In the genomic region with DNA sequence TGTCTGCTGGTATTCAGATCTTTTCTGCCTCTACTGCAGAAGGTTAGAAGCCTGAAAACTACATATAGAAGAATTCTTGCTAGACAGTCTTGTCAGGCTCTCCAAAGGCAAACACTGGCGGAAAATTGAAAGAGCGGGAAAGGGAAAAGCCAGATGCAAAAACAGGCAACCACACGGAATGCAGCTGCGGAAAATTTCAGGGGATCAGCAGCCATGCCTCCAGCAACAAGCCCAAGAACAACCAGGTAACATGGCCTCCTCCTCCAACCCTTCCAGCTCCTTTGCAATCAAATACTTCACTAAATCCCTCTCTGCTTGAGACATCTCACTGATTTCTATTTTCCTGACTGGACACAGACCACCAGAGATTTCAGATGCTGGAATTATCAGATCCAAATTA, we compare ENCODE assay signal across 21 cellular contexts. TPM values are rescaled to one million over a fixed set of nuclear protein-coding genes. Genes with fewer than 3 reads are reported as not detected.
DNase-seq lines count a peak whose midpoint lies in the region; ATAC-seq and TF ChIP-seq lines count a peak whose summit lies in the region.
"Had no signal": no experiment of that assay in that cellular context is flagged by ENCODE, and none has a peak within 500 bp of the region (broad histone marks: within the 10 kb centered on the region; RNA-seq: fewer than 3 reads in every experiment).

No MANE protein-coding gene starts in this region.

- H3K4me3 ChIP-seq in OCI-LY7 (ENCODE audit: low read depth, low read length, poor library complexity, severe bottlenecking) = no peak overlapping the region
- H3K4me3 ChIP-seq in hepatocyte = no peak overlapping the region
- H3K4me3 ChIP-seq: coronary artery, HAP-1, tibial nerve had no signal

- H3K36me3 ChIP-seq in OCI-LY7 (ENCODE audit: insufficient read depth, low read length) (peaks cover under 1% of the 10 kb centered on the region), hepatocyte (replicated peaks; ENCODE audit: insufficient read depth, low read depth) (no peaks in the 10 kb centered on the region)
- H3K36me3 ChIP-seq: HAP-1, tibial nerve had no signal

- POLR2A ChIA-PET in OCI-LY7 (lab: Charles Lee) = interaction anchor here (0.8 to 3.0 kb wide), 4 partner anchors 8 to 176 kb away, joined by 3 to 22 read pairs (median 5); partner anchors contain the start of gene UBP1

- H3K27me3 Mint-ChIP-seq in activated naive CD8-positive, alpha-beta T cell = no peaks in the 10 kb centered on the region
- no peaks in the 10 kb centered on the region for H3K27me3 Mint-ChIP-seq in activated naive CD8-positive, alpha-beta T cell treated with anti-CD3 and anti-CD28 coated beads for 36 hours
- H3K27me3 Mint-ChIP-seq in memory B cell = no peaks in the 10 kb centered on the region
- no peaks in the 10 kb centered on the region for H3K27me3 Mint-ChIP-seq in mesothelial cell of epicardium (ENCODE audit: low read depth)
- H3K27me3 Mint-ChIP-seq: activated CD8-positive, alpha-beta memory T cell treated with anti-CD3 and anti-CD28 coated beads, Interleukin-2, amount 10 ng/mL, durations not matched to agents 7 days and 5 days had no signal

- H4K20me1 ChIP-seq in OCI-LY7 (ENCODE audit: insufficient read depth, low read length) (peaks cover 49% of the 10 kb centered on the region), hepatocyte (ENCODE audit: insufficient read depth, poor library complexity, severe bottlenecking) (peaks cover 90% of the 10 kb centered on the region)

- no peaks in the 10 kb centered on the region for H3K9me3 Mint-ChIP-seq in activated naive CD8-positive, alpha-beta T cell (ENCODE audit: low read depth)
- no peaks in the 10 kb centered on the region for H3K9me3 Mint-ChIP-seq in activated naive CD8-positive, alpha-beta T cell treated with anti-CD3 and anti-CD28 coated beads for 36 hours
- H3K9me3 Mint-ChIP-seq in memory B cell = no peaks in the 10 kb centered on the region
- no peaks in the 10 kb centered on the region for H3K9me3 Mint-ChIP-seq in mesothelial cell of epicardium
- H3K9me3 Mint-ChIP-seq: neural crest cell, WTC11 had no signal

- no peaks in the 10 kb centered on the region for H3K27me3 ChIP-seq in hepatocyte
- H3K27me3 ChIP-seq: tibial nerve had no signal

- H3K27ac ChIP-seq in OCI-LY7 (ENCODE audit: low read depth, low read length, poor library complexity, severe bottlenecking) (no peak overlapping the region), hepatocyte (no peak overlapping the region)
- H3K27ac ChIP-seq: coronary artery, KMS-11, tibial nerve had no signal

- CTCF ChIA-PET in OCI-LY7 (lab: Charles Lee; ENCODE audit: unreplicated experiment) = no interaction called here

- TF ChIP-seq CTCF in OCI-LY7 (conservative IDR thresholded peaks at IDR 0.05; ENCODE audit: low read length) = no peak
- TF ChIP-seq CTCF in hepatocyte (IDR thresholded peaks at IDR 0.05; ENCODE audit: poor library complexity) = no peak
- no peak for TF ChIP-seq CTCF in mesothelial cell of epicardium (IDR thresholded peaks at IDR 0.05; ENCODE audit: unreplicated experiment)

- H3K4me1 ChIP-seq in OCI-LY7 (ENCODE audit: insufficient read depth, low read length, poor library complexity, severe bottlenecking) (peaks cover 27% of the 10 kb centered on the region), hepatocyte (ENCODE audit: insufficient read depth) (no peaks in the 10 kb centered on the region)

- H3K4me3 Mint-ChIP-seq in activated naive CD8-positive, alpha-beta T cell = no peak overlapping the region
- no peak overlapping the region for H3K4me3 Mint-ChIP-seq in activated naive CD8-positive, alpha-beta T cell treated with anti-CD3 and anti-CD28 coated beads for 36 hours
- H3K4me3 Mint-ChIP-seq in memory B cell (no peak overlapping the region), mesothelial cell of epicardium (no peak overlapping the region)
- H3K4me3 Mint-ChIP-seq: activated CD8-positive, alpha-beta memory T cell treated with anti-CD3 and anti-CD28 coated beads, Interleukin-2, amount 10 ng/mL, durations not matched to agents 7 days and 5 days; WTC11 had no signal

- peaks cover 80% of the 10 kb centered on the region for H3K4me1 Mint-ChIP-seq in activated naive CD8-positive, alpha-beta T cell (ENCODE audit: low read depth)
- peaks cover 68% of the 10 kb centered on the region for H3K4me1 Mint-ChIP-seq in activated naive CD8-positive, alpha-beta T cell treated with anti-CD3 and anti-CD28 coated beads for 36 hours
- H3K4me1 Mint-ChIP-seq in memory B cell (peaks cover 35% of the 10 kb centered on the region), mesothelial cell of epicardium (peaks cover 27% of the 10 kb centered on the region)

- peak overlapping the region; percentile 50 for H3K27ac Mint-ChIP-seq in activated naive CD8-positive, alpha-beta T cell
- H3K27ac Mint-ChIP-seq in activated naive CD8-positive, alpha-beta T cell treated with anti-CD3 and anti-CD28 coated beads for 36 hours = no peak overlapping the region
- H3K27ac Mint-ChIP-seq in memory B cell (peak overlapping the region; percentile 30), mesothelial cell of epicardium (no peak overlapping the region)
- H3K27ac Mint-ChIP-seq: activated CD8-positive, alpha-beta memory T cell treated with anti-CD3 and anti-CD28 coated beads, Interleukin-2, amount 10 ng/mL, durations not matched to agents 7 days and 5 days; WTC11 had no signal

- DNase-seq in activated naive CD8-positive, alpha-beta T cell treated with anti-CD3 and anti-CD28 coated beads for 36 hours = no peak
- DNase-seq in OCI-LY7 (ENCODE audit: low spot score) (no peak), memory B cell (ENCODE audit: low spot score in 2 of 2) (no peak), superior temporal gyrus (ENCODE audit: extremely low spot score) (peak; percentile 6), hepatocyte (ENCODE audit: low spot score) (no peak), mesothelial cell of epicardium (ENCODE audit: low spot score in 2 of 2, unreplicated experiment in 2 of 2) (no peak), SHP77 (lab: John Stamatoyannopoulos, UW) (no peak)
- DNase-seq: activated CD8-positive, alpha-beta memory T cell treated with anti-CD3 and anti-CD28 coated beads, Interleukin-2, amount 10 ng/mL, durations not matched to agents 7 days and 5 days; activated gamma-delta T cell; NCI-H1105; NCI-H2107; NCI-H526 treated with DMSO at 0.1 percent for 48 hours; retina; stimulated activated CD4-positive, alpha-beta T cell treated with anti-CD3 and anti-CD28 coated beads, Interleukin-12 subunit alpha, Interleukin-12 subunit beta, amount 100 ng/mL, for 4 hours had no signal

- WGBS in hepatocyte (ENCODE audit: low lambda C conversion rate, missing lambda C conversion rate) = 75% methylated on average over 4 of the region's 4 CpGs

- H3K9me3 ChIP-seq in OCI-LY7 (ENCODE audit: low read length) (no peaks in the 10 kb centered on the region), hepatocyte (ENCODE audit: low read depth) (no peaks in the 10 kb centered on the region)
- H3K9me3 ChIP-seq: HAP-1, tibial nerve had no signal

- H2AFZ ChIP-seq in OCI-LY7 (ENCODE audit: low read length) = no peak overlapping the region
- no peak overlapping the region for H2AFZ ChIP-seq in hepatocyte

- peaks cover 2% of the 10 kb centered on the region for H3K36me3 Mint-ChIP-seq in activated naive CD8-positive, alpha-beta T cell
- H3K36me3 Mint-ChIP-seq in activated naive CD8-positive, alpha-beta T cell treated with anti-CD3 and anti-CD28 coated beads for 36 hours = peaks cover 12% of the 10 kb centered on the region
- H3K36me3 Mint-ChIP-seq in memory B cell (no peaks in the 10 kb centered on the region), mesothelial cell of epicardium (peaks cover 2% of the 10 kb centered on the region)
- H3K36me3 Mint-ChIP-seq: WTC11 had no signal

- no peak for ATAC-seq in memory B cell (ENCODE audit: low read depth)
- ATAC-seq: WTC11 had no signal

- H3K79me2 ChIP-seq in OCI-LY7 (ENCODE audit: insufficient read depth, low read depth, low read length) (peaks cover 100% of the 10 kb centered on the region), hepatocyte (peaks cover 100% of the 10 kb centered on the region)

- no TSS peak for BruUV-seq in OCI-LY7 (replicated peaks; lab: Mats Ljungman, UMichigan)

- H3K9me2 ChIP-seq in OCI-LY7 (ENCODE audit: insufficient read depth, low read length) (no peaks in the 10 kb centered on the region), hepatocyte (replicated peaks; ENCODE audit: insufficient read depth) (no peaks in the 10 kb centered on the region)

- H3K4me2 ChIP-seq in OCI-LY7 (ENCODE audit: low read length) (peak overlapping the region; percentile 7; the same call in 1 of the 2 replicates), hepatocyte (no peak overlapping the region)

- intact Hi-C loops in OCI-LY7 (cut with micrococcal nuclease; ENCODE audit: unreplicated experiment) = no loop called here

RNA-seq across cellular contexts. Expression of gene UBP1, which starts 9.6 kb away (rescaled TPM):
- 10 to 100 TPM; 59.1 to 71.8 TPM for total RNA-seq in activated naive CD8-positive, alpha-beta T cell treated with anti-CD3 and anti-CD28 coated beads for 36 hours
- 53.2 and 73.0 TPM in 2 replicates for total RNA-seq in OCI-LY7 (2014; rRNA removed; shearing (Covaris generic))
- total RNA-seq in OCI-LY7 (2022) (83.8 and 94.0 TPM in 2 replicates), hepatocyte (47.8 and 50.3 TPM in 2 replicates), mesothelial cell of epicardium (81.5 to 88.4 TPM (median 86.2 TPM) in 3 replicates)
- 32.7 and 33.5 TPM in 2 replicates for polyA plus RNA-seq in hepatocyte

Comparison
In these comparisons a context has a peak if more than half of its experiments do, and no peak if none do; other contexts are left out.
1. H3K27ac Mint-ChIP-seq: peak in activated naive CD8-positive, alpha-beta T cell (single experiment) and memory B cell (single experiment); none in activated naive CD8-positive, alpha-beta T cell treated with anti-CD3 and anti-CD28 coated beads for 36 hours (single experiment) and mesothelial cell of epicardium (single experiment).